Comparison of ENCODE assay signal across 15 cellular contexts in genomic region chr10:133401500-133401899, GRCh38. TPM values are rescaled to one million over a fixed set of nuclear protein-coding genes. Genes with fewer than 3 reads are reported as not detected.
DNase-seq lines count a peak whose midpoint lies in the region; ATAC-seq, FAIRE-seq and TF ChIP-seq lines count a peak whose summit lies in the region.
"Had no signal": no experiment of that assay in that cellular context is flagged by ENCODE, and none has a peak within 500 bp of the region (broad histone marks: within the 10 kb centered on the region; RNA-seq: fewer than 3 reads in every experiment).

No MANE protein-coding gene starts in this region.

- FAIRE-seq in astrocyte (lab: Jason Lieb, UNC): no peak
- FAIRE-seq: G401.6 had no signal

- TF ChIP-seq CTCF in astrocyte (IDR thresholded peaks at IDR 0.05; ENCODE audit: insufficient read depth, low read depth, low read length) (no peak), type B pancreatic cell (conservative IDR thresholded peaks at IDR 0.05) (no peak)
- TF ChIP-seq CTCF in CD8-positive, alpha-beta T cell (IDR thresholded peaks at IDR 0.05): no peak

- no peak overlapping the region for H3K9ac ChIP-seq in astrocyte (ENCODE audit: low read length)

- H3K4me2 ChIP-seq in astrocyte (ENCODE audit: low read length): no peak overlapping the region

- no peaks in the 10 kb centered on the region for H3K27me3 ChIP-seq in astrocyte (ENCODE audit: insufficient read depth, low read length)
- H3K27me3 ChIP-seq in CD8-positive, alpha-beta T cell (ENCODE audit: insufficient read depth, low read length): no peaks in the 10 kb centered on the region

- peaks cover 49% of the 10 kb centered on the region for H3K79me2 ChIP-seq in astrocyte (ENCODE audit: insufficient read depth, low read length)

- ATAC-seq in HG02973 (IDR thresholded peaks at IDR 0.05; ENCODE audit: unreplicated experiment) (peak; percentile 8), HG03175 (IDR thresholded peaks at IDR 0.05; ENCODE audit: unreplicated experiment) (no peak)
- ATAC-seq in CD8-positive, alpha-beta T cell: no peak

- H3K27me3 Mint-ChIP-seq in astrocyte (ENCODE audit: low read depth, unreplicated experiment) (no peaks in the 10 kb centered on the region), type B pancreatic cell (no peaks in the 10 kb centered on the region)
- H3K27me3 Mint-ChIP-seq in CD8-positive, alpha-beta T cell (ENCODE audit: low read depth): no peaks in the 10 kb centered on the region

- no peaks in the 10 kb centered on the region for H3K9me3 ChIP-seq in astrocyte (ENCODE audit: insufficient read depth, low read depth, low read length)
- H3K9me3 ChIP-seq in CD8-positive, alpha-beta T cell (ENCODE audit: low read length): no peaks in the 10 kb centered on the region

- H3K36me3 ChIP-seq in astrocyte (ENCODE audit: insufficient read depth, low read length): peaks cover 20% of the 10 kb centered on the region
- H3K36me3 ChIP-seq in CD8-positive, alpha-beta T cell (ENCODE audit: insufficient read depth, low read length): peaks cover 19% of the 10 kb centered on the region

- H3K27ac ChIP-seq in astrocyte (ENCODE audit: low read depth, low read length): no peak overlapping the region
- no peak overlapping the region for H3K27ac ChIP-seq in CD8-positive, alpha-beta T cell (ENCODE audit: low read depth, low read length)
- H3K27ac ChIP-seq: SK-N-MC had no signal

- CTCF ChIA-PET in CD8-positive, alpha-beta T cell (lab: Charles Lee): interaction anchor here (1.1 to 2.2 kb wide), 2 partner anchors 37 to 72 kb away, joined by 3 to 9 read pairs; no protein-coding TSS in a partner anchor

- H3K27ac Mint-ChIP-seq in astrocyte (ENCODE audit: unreplicated experiment) (peak overlapping the region; percentile 0), type B pancreatic cell (no peak overlapping the region)
- H3K27ac Mint-ChIP-seq in CD8-positive, alpha-beta T cell: no peak overlapping the region

- H3K4me3 Mint-ChIP-seq in astrocyte (ENCODE audit: unreplicated experiment): no peak overlapping the region
- no peak overlapping the region for H3K4me3 Mint-ChIP-seq in type B pancreatic cell
- H3K4me3 Mint-ChIP-seq in CD8-positive, alpha-beta T cell: no peak overlapping the region

- H3K4me3 ChIP-seq in astrocyte (ENCODE audit: insufficient read depth, low read depth, low read length): no peak overlapping the region
- no peak overlapping the region for H3K4me3 ChIP-seq in CD8-positive, alpha-beta T cell (ENCODE audit: low read depth, low read length)
- H3K4me3 ChIP-seq: SK-N-MC had no signal

- no peak overlapping the region for H2AFZ ChIP-seq in astrocyte (ENCODE audit: low read depth, low read length)

- H3K9me3 Mint-ChIP-seq in astrocyte (ENCODE audit: unreplicated experiment) (no peaks in the 10 kb centered on the region), type B pancreatic cell (no peaks in the 10 kb centered on the region)
- no peaks in the 10 kb centered on the region for H3K9me3 Mint-ChIP-seq in CD8-positive, alpha-beta T cell

- H3K4me1 Mint-ChIP-seq in astrocyte (ENCODE audit: low read depth, unreplicated experiment): peaks cover 44% of the 10 kb centered on the region
- peaks cover 5% of the 10 kb centered on the region for H3K4me1 Mint-ChIP-seq in type B pancreatic cell (ENCODE audit: unreplicated experiment)
- peaks cover 41% of the 10 kb centered on the region for H3K4me1 Mint-ChIP-seq in CD8-positive, alpha-beta T cell (ENCODE audit: low read depth)

- H3K4me1 ChIP-seq in astrocyte (ENCODE audit: insufficient read depth, low read length): peaks cover 10% of the 10 kb centered on the region
- H3K4me1 ChIP-seq in CD8-positive, alpha-beta T cell (ENCODE audit: insufficient read depth, low read length): no peaks in the 10 kb centered on the region

- peaks cover 20% of the 10 kb centered on the region for H4K20me1 ChIP-seq in astrocyte (ENCODE audit: insufficient read depth, low read length)

- H3K36me3 Mint-ChIP-seq in astrocyte (ENCODE audit: low read depth, unreplicated experiment): peaks cover 26% of the 10 kb centered on the region
- H3K36me3 Mint-ChIP-seq in type B pancreatic cell: peaks cover 38% of the 10 kb centered on the region
- peaks cover 80% of the 10 kb centered on the region for H3K36me3 Mint-ChIP-seq in CD8-positive, alpha-beta T cell

- peak; percentile 59 for DNase-seq in activated effector memory CD4-positive, alpha-beta T cell treated with anti-CD3 and anti-CD28 coated beads, Interleukin-2, amount 50 U/mL, for 16 hours
- no peak for DNase-seq in activated effector memory CD4-positive, alpha-beta T cell treated with Interleukin-2 at 50 U/mL for 16 hours
- DNase-seq in astrocyte (ENCODE audit: low read depth) (no peak), type B pancreatic cell (ENCODE audit: extremely low spot score, unreplicated experiment) (peak; percentile 34), NCI-H146 treated with DMSO at 0.1 percent for 48 hours (lab: John Stamatoyannopoulos, UW; ENCODE audit: unreplicated experiment) (no peak)
- no peak for DNase-seq in CD8-positive, alpha-beta T cell
- DNase-seq: mammary epithelial cell; NCI-H1092; NCI-H526 treated with DMSO at 0.1 percent for 48 hours; stimulated activated CD4-positive, alpha-beta T cell treated with anti-CD3 and anti-CD28 coated beads, Interleukin-4, amount 100 ng/mL, for 1 hour had no signal

- intact Hi-C loops in CD8-positive, alpha-beta T cell (cut with DNase I, micrococcal nuclease): no loop called here

- POLR2A ChIA-PET in CD8-positive, alpha-beta T cell (lab: Charles Lee): interaction anchor here (1.2 kb wide), 1 partner anchor 72 kb away, joined by 3 read pairs; no protein-coding TSS in a partner anchor

RNA-seq across cellular contexts. Expression of gene MTG1, which starts 7.5 kb away (rescaled TPM):
- total RNA-seq in astrocyte (44.0 and 52.3 TPM in 2 replicates), type B pancreatic cell (ENCODE audit: low replicate concordance) (79.1 and 89.6 TPM in 2 replicates)
- 10 to 100 TPM; 30.2 to 31.0 TPM for total RNA-seq in CD8-positive, alpha-beta T cell

RNA-seq across cellular contexts. Expression of gene PAOX, which starts 22.4 kb away (rescaled TPM):
- total RNA-seq in astrocyte (6.9 and 7.9 TPM in 2 replicates), type B pancreatic cell (ENCODE audit: low replicate concordance) (6.9 and 8.2 TPM in 2 replicates)
- 1 to 10 TPM; 2.4 to 3.5 TPM for total RNA-seq in CD8-positive, alpha-beta T cell

RNA-seq across cellular contexts. Expression of gene SPRN, which starts 22.9 kb away (rescaled TPM):
- total RNA-seq in astrocyte (3.7 and 4.0 TPM in 2 replicates), type B pancreatic cell (ENCODE audit: low replicate concordance) (0.21 and 0.56 TPM in 2 replicates)
- total RNA-seq in CD8-positive, alpha-beta T cell: not detected
- total RNA-seq: subcutaneous adipose tissue had no signal

RNA-seq across cellular contexts. Expression of gene ECHS1, which starts 28.3 kb away (rescaled TPM):
- 81.0 and 90.9 TPM in 2 replicates for total RNA-seq in astrocyte
- total RNA-seq in type B pancreatic cell (ENCODE audit: low replicate concordance): 106 and 127 TPM in 2 replicates
- total RNA-seq in CD8-positive, alpha-beta T cell: 1 to 10 TPM; 7.9 to 8.5 TPM

RNA-seq across cellular contexts. Expression of gene FUOM, which starts 43.7 kb away (rescaled TPM):
- total RNA-seq in astrocyte (28.8 and 29.3 TPM in 2 replicates), type B pancreatic cell (ENCODE audit: low replicate concordance) (20.4 and 21.7 TPM in 2 replicates)
- 1 to 10 TPM; 7.9 to 10.0 TPM for total RNA-seq in CD8-positive, alpha-beta T cell

Comparison
In these comparisons a context has a peak if more than half of its experiments do, and no peak if none do; other contexts are left out.
1. DNase-seq: peak in activated effector memory CD4-positive, alpha-beta T cell treated with anti-CD3 and anti-CD28 coated beads, Interleukin-2, amount 50 U/mL, for 16 hours (single experiment) and type B pancreatic cell (single experiment); none in activated effector memory CD4-positive, alpha-beta T cell treated with Interleukin-2 at 50 U/mL for 16 hours (single experiment), astrocyte (single experiment), CD8-positive, alpha-beta T cell (0 of 7) and NCI-H146 treated with DMSO at 0.1 percent for 48 hours (single experiment).